8 cellular contexts compared by ENCODE assay signal in the genomic region with DNA sequence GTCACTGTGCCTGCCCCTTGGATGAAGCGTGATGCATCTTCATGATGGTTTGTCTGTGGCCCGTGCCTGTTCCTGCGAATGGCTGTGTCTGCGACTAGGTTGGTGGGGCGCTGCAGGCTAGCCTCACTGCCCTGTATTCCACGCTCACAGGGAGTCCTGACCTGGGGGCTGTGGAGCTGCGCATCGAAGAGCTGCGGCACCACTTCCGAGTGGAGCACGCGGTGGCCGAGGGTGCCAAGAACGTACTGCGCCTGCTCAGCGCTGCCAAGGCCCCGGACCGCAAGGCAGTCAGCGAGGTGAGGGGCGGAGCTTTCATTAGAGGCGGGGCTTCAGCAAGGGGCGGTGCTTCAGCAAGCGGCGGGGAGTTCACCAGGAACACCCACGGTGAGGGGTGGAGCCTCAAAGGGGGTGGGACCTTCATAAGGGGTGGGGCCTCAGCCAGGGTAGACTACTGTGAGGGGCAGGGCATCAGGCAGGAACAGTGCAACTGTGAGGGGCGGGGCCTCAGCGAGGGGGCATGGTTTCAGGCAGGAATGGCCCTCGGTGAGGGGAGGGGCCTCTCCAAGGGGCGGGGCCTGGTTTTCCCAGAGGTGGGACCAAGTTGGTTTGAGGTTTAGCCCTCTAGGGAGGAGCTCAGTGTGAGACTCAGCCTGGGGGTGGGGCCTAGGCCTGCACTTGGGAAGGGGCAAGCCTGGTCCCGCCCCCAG.
DNase-seq lines count a peak whose midpoint lies in the region; ATAC-seq and TF ChIP-seq lines count a peak whose summit lies in the region.

No MANE protein-coding gene starts in this region.

- no peaks in the 10 kb centered on the region for H3K27me3 Mint-ChIP-seq in memory B cell

- H3K4me3 ChIP-seq in RWPE2 (ENCODE audit: severe bottlenecking) = no peak overlapping the region

- H3K4me1 Mint-ChIP-seq in memory B cell = peaks cover 2% of the 10 kb centered on the region

- no peaks in the 10 kb centered on the region for H3K4me1 ChIP-seq in RWPE2 (ENCODE audit: insufficient read depth, poor library complexity, severe bottlenecking)

- no peak overlapping the region for H3K4me3 Mint-ChIP-seq in memory B cell

- no peaks in the 10 kb centered on the region for H3K9me3 Mint-ChIP-seq in memory B cell

- H3K9me3 ChIP-seq in RWPE2 (ENCODE audit: severe bottlenecking) = no peaks in the 10 kb centered on the region

- no peaks in the 10 kb centered on the region for H3K27me3 ChIP-seq in RWPE2 (ENCODE audit: insufficient read depth, poor library complexity, severe bottlenecking)

- H3K27ac Mint-ChIP-seq in memory B cell = no peak overlapping the region

- DNase-seq in SHP77 (lab: John Stamatoyannopoulos, UW) = peak; percentile 35 to 58
- no peak for DNase-seq in SHP77 treated with DMSO at 0.1 percent for 48 hours (lab: John Stamatoyannopoulos, UW)
- peak; percentile 75 for DNase-seq in RWPE2 (ENCODE audit: low spot score)
- DNase-seq in activated effector memory CD4-positive, alpha-beta T cell treated with Interleukin-2 at 50 U/mL for 16 hours = peak; percentile 23
- no peak for DNase-seq in memory B cell (ENCODE audit: low spot score in 2 of 2)
- DNase-seq in GF-D8 (lab: John Stamatoyannopoulos, UW) = no peak

- no peak overlapping the region for H3K27ac ChIP-seq in RWPE2 (ENCODE audit: poor library complexity, severe bottlenecking)

- ATAC-seq in RWPE2 (ENCODE audit: low read depth) = peak; percentile 75
- ATAC-seq in memory B cell (ENCODE audit: low read depth) = peak; percentile 82
- ATAC-seq in HG02588 (IDR thresholded peaks at IDR 0.05; ENCODE audit: unreplicated experiment) = no peak
- ATAC-seq in HG03442 (IDR thresholded peaks at IDR 0.05; ENCODE audit: unreplicated experiment) = no peak

- H3K36me3 Mint-ChIP-seq in memory B cell = peaks cover 38% of the 10 kb centered on the region

- peaks cover 49% of the 10 kb centered on the region for H3K36me3 ChIP-seq in RWPE2 (ENCODE audit: low read depth)

- TF ChIP-seq CTCF in RWPE2 (IDR thresholded peaks at IDR 0.05; ENCODE audit: poor library complexity, severe bottlenecking) = no peak

Comparison
In these comparisons a context has a peak if more than half of its experiments do, and no peak if none do; other contexts are left out.
1. DNase-seq: peak in SHP77 (2 of 2), RWPE2 (single experiment) and activated effector memory CD4-positive, alpha-beta T cell treated with Interleukin-2 at 50 U/mL for 16 hours (single experiment); none in SHP77 treated with DMSO at 0.1 percent for 48 hours (single experiment), memory B cell (0 of 2) and GF-D8 (single experiment).
2. ATAC-seq: peak in RWPE2 (single experiment) and memory B cell (single experiment); none in HG02588 (single experiment) and HG03442 (single experiment).